In genomic region chr16:27267037-27267677, GRCh38 we compare ENCODE assay signal across 10 cellular contexts. TPM values are rescaled to one million over a fixed set of nuclear protein-coding genes. Genes with fewer than 3 reads are reported as not detected.
DNase-seq lines count a peak whose midpoint lies in the region; ATAC-seq and TF ChIP-seq lines count a peak whose summit lies in the region.
"Had no signal": no experiment of that assay in that cellular context is flagged by ENCODE, and none has a peak within 500 bp of the region (broad histone marks: within the 10 kb centered on the region; RNA-seq: fewer than 3 reads in every experiment).

No MANE protein-coding gene starts in this region.

- peaks cover 5% of the 10 kb centered on the region for H3K9me3 Mint-ChIP-seq in MCF 10A (ENCODE audit: unreplicated experiment)
- H3K9me3 Mint-ChIP-seq in central memory CD8-positive, alpha-beta T cell, result no peaks in the 10 kb centered on the region

- H3K79me2 ChIP-seq in SU-DHL-6 (ENCODE audit: insufficient read depth, low read length), result no peaks in the 10 kb centered on the region

- CTCF ChIA-PET in MCF 10A (lab: Yijun Ruan, JAX), result no interaction called here

- H3K4me2 ChIP-seq in SU-DHL-6 (ENCODE audit: low read depth, low read length, poor library complexity, severe bottlenecking), result peak overlapping the region; percentile 56

- no peak for DNase-seq in MCF 10A (ENCODE audit: unreplicated experiment)
- no peak for DNase-seq in breast epithelium (ENCODE audit: low spot score in 2 of 2)
- DNase-seq in central memory CD8-positive, alpha-beta T cell (ENCODE audit: low spot score in 2 of 2), result no peak
- DNase-seq in upper lobe of right lung, result no peak
- DNase-seq in NCI-H1048 (lab: John Stamatoyannopoulos, UW), result no peak
- DNase-seq in NCI-H510A (lab: John Stamatoyannopoulos, UW), result no peak
- DNase-seq: stimulated activated CD4-positive, alpha-beta T cell treated with anti-CD3 and anti-CD28 coated beads, Interleukin-12 subunit alpha, Interleukin-12 subunit beta, amount 100 ng/mL, for 4 hours had no signal

- H3K9ac ChIP-seq in SU-DHL-6 (ENCODE audit: low read length), result no peak overlapping the region; the same call in 1 of the 2 replicates

- H3K27me3 Mint-ChIP-seq in MCF 10A (ENCODE audit: insufficient read depth, unreplicated experiment), result no peaks in the 10 kb centered on the region
- H3K27me3 Mint-ChIP-seq in central memory CD8-positive, alpha-beta T cell, result no peaks in the 10 kb centered on the region

- H3K27me3 ChIP-seq in breast epithelium, result no peaks in the 10 kb centered on the region
- no peaks in the 10 kb centered on the region for H3K27me3 ChIP-seq in SU-DHL-6 (ENCODE audit: low read length)
- H3K27me3 ChIP-seq in upper lobe of right lung, result no peaks in the 10 kb centered on the region
- H3K27me3 ChIP-seq: Peyer's patch had no signal

- TF ChIP-seq CTCF in MCF 10A (IDR thresholded peaks at IDR 0.05; ENCODE audit: unreplicated experiment), result no peak
- TF ChIP-seq CTCF in breast epithelium (IDR thresholded peaks at IDR 0.05), result no peak
- no peak for TF ChIP-seq CTCF in SU-DHL-6 (IDR thresholded peaks at IDR 0.05; ENCODE audit: insufficient read depth, low read length, poor library complexity, severe bottlenecking)
- TF ChIP-seq CTCF in upper lobe of right lung (IDR thresholded peaks at IDR 0.05), result no peak

- no peaks in the 10 kb centered on the region for H4K20me1 ChIP-seq in SU-DHL-6 (ENCODE audit: low read depth, low read length)

- H3K27ac Mint-ChIP-seq in MCF 10A (ENCODE audit: low read depth, unreplicated experiment), result peak overlapping the region; percentile 99
- H3K27ac Mint-ChIP-seq in central memory CD8-positive, alpha-beta T cell (ENCODE audit: low read depth), result peak overlapping the region; percentile 97

- H3K4me1 ChIP-seq in breast epithelium (peaks cover 0 to 4% of the 10 kb centered on the region in 2 donors), upper lobe of right lung (peaks cover 16% of the 10 kb centered on the region)

- no peak for ATAC-seq in central memory CD8-positive, alpha-beta T cell (replicated peaks; ENCODE audit: extremely low read depth, poor library complexity, severe bottlenecking)
- no peak for ATAC-seq in upper lobe of right lung
- ATAC-seq in HG02981 (IDR thresholded peaks at IDR 0.05; ENCODE audit: unreplicated experiment), result no peak

- intact Hi-C loops in MCF 10A (cut with micrococcal nuclease) (no loop called here), breast epithelium (cut with DNase I; ENCODE audit: low total_unique reads) (no loop called here), upper lobe of right lung (cut with DNase I) (no loop called here)

- H3F3A ChIP-seq in SU-DHL-6 (ENCODE audit: insufficient read depth), result peaks cover 41% of the 10 kb centered on the region

- peaks cover 27% of the 10 kb centered on the region for H3K4me1 Mint-ChIP-seq in MCF 10A (ENCODE audit: insufficient read depth, unreplicated experiment)
- peaks cover 40% of the 10 kb centered on the region for H3K4me1 Mint-ChIP-seq in central memory CD8-positive, alpha-beta T cell

- H3K36me3 ChIP-seq in breast epithelium (no peaks in the 10 kb centered on the region), SU-DHL-6 (ENCODE audit: low read length) (peaks cover 8% of the 10 kb centered on the region; the same call in 1 of the 2 replicates), upper lobe of right lung (no peaks in the 10 kb centered on the region)
- H3K36me3 ChIP-seq: Peyer's patch had no signal

- no peak overlapping the region for H2AFZ ChIP-seq in SU-DHL-6 (ENCODE audit: low read depth, low read length, severe bottlenecking)

- H3K4me3 Mint-ChIP-seq in MCF 10A (ENCODE audit: unreplicated experiment), result peak overlapping the region; percentile 94
- H3K4me3 Mint-ChIP-seq in central memory CD8-positive, alpha-beta T cell, result peak overlapping the region; percentile 90

- no TSS peak for BruUV-seq in MCF 10A (replicated peaks; lab: Mats Ljungman, UMichigan)

- no peak overlapping the region for H3K27ac ChIP-seq in breast epithelium
- H3K27ac ChIP-seq in SU-DHL-6 (ENCODE audit: low read depth, low read length), result no peak overlapping the region; the same call in 1 of the 2 replicates
- no peak overlapping the region for H3K27ac ChIP-seq in upper lobe of right lung

- POLR2A ChIA-PET in MCF 10A (lab: Yijun Ruan, JAX), result interaction anchor here (1.8 to 1.9 kb wide), 2 partner anchors 9 to 49 kb away, joined by 5 to 8 read pairs; no protein-coding TSS in a partner anchor

- H3K9me2 ChIP-seq in SU-DHL-6 (replicated peaks; ENCODE audit: insufficient read depth, low read length), result no peaks in the 10 kb centered on the region

- no peaks in the 10 kb centered on the region for H3K9me3 ChIP-seq in breast epithelium
- no peaks in the 10 kb centered on the region for H3K9me3 ChIP-seq in SU-DHL-6 (ENCODE audit: insufficient read depth, low read length)
- no peaks in the 10 kb centered on the region for H3K9me3 ChIP-seq in upper lobe of right lung
- H3K9me3 ChIP-seq: Peyer's patch had no signal

- H3K36me3 Mint-ChIP-seq in MCF 10A (ENCODE audit: insufficient read depth, unreplicated experiment), result peaks cover 5% of the 10 kb centered on the region
- peaks cover 10% of the 10 kb centered on the region for H3K36me3 Mint-ChIP-seq in central memory CD8-positive, alpha-beta T cell (ENCODE audit: insufficient read depth)

- no peak overlapping the region for H3K4me3 ChIP-seq in breast epithelium
- H3K4me3 ChIP-seq in SU-DHL-6 (ENCODE audit: insufficient read depth, low read length, poor library complexity, severe bottlenecking), result peak overlapping the region; percentile 88
- peak overlapping the region; percentile 67 for H3K4me3 ChIP-seq in upper lobe of right lung

- TF ChIP-seq POLR2A in breast epithelium (IDR thresholded peaks at IDR 0.05), result no peak

RNA-seq across cellular contexts. Expression of gene NSMCE1, which starts 1.4 kb away (rescaled TPM):
- total RNA-seq in MCF 10A (2022), result 106 and 119 TPM in 2 replicates
- 10 to 100 TPM; 32.4 to 54.6 (median 51.8) TPM for total RNA-seq in breast epithelium
- total RNA-seq in upper lobe of right lung, result 49.2 TPM

RNA-seq across cellular contexts. Expression of gene IL4R, which starts 46.6 kb away (rescaled TPM):
- total RNA-seq in MCF 10A (2022) (50.4 and 51.9 TPM in 2 replicates), breast epithelium (10 to 100 TPM; 18.7 to 53.4 (median 51.8) TPM), upper lobe of right lung (153 TPM)

Comparison
In these comparisons a context has a peak if more than half of its experiments do, and no peak if none do; other contexts are left out.
1. H3K4me3 ChIP-seq: peak in SU-DHL-6 (single experiment) and upper lobe of right lung (single experiment); none in breast epithelium (0 of 3).